In the genomic region with DNA sequence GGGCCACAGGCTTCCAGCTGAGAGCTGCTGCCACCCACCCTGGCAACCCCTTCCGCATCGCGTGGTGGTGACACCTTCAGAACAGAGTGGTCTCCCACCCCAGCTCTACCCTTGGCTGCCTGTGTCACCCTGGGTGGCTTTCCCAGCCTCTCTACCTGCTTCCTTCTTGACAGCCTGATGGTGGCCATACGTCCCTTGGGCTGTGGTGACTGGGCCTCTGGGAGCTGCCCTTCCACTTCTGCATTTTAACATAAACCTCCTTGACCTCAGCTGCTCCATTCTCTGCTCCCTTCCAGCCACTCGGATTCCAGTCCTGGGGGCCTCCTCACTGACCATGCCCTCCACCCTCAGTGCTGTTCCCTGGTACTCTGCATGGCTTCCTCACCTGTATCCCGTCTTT, we compare ENCODE assay signal across 2 cellular contexts.
TF ChIP-seq lines count a peak whose summit lies in the region.

No MANE protein-coding gene starts in this region.

TF ChIP-seq in IMR-90, 13 proteins besides CTCF, POLR2A, EP300 and RAD21:
- TF ChIP-seq NFE2L2 (IDR thresholded peaks at IDR 0.05; ENCODE audit: low read depth, low read length) (no peak), CHD1 (IDR thresholded peaks at IDR 0.05; ENCODE audit: low read depth, low read length) (no peak), MXI1 (IDR thresholded peaks at IDR 0.05; ENCODE audit: borderline replicate concordance, low read depth, low read length) (no peak), FOS (IDR thresholded peaks at IDR 0.05; ENCODE audit: low read depth, low read length) (no peak), MAFK (IDR thresholded peaks at IDR 0.05; ENCODE audit: low read depth, low read length) (no peak), MAZ (IDR thresholded peaks at IDR 0.05; ENCODE audit: borderline replicate concordance, low read depth, low read length) (no peak)
- TF ChIP-seq, protein P1, sequence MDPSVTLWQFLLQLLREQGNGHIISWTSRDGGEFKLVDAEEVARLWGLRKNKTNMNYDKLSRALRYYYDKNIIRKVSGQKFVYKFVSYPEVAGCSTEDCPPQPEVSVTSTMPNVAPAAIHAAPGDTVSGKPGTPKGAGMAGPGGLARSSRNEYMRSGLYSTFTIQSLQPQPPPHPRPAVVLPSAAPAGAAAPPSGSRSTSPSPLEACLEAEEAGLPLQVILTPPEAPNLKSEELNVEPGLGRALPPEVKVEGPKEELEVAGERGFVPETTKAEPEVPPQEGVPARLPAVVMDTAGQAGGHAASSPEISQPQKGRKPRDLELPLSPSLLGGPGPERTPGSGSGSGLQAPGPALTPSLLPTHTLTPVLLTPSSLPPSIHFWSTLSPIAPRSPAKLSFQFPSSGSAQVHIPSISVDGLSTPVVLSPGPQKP (IDR thresholded peaks at IDR 0.05; ENCODE audit: borderline replicate concordance, low read depth, low read length), result no peak
- TF ChIP-seq, protein P2, sequence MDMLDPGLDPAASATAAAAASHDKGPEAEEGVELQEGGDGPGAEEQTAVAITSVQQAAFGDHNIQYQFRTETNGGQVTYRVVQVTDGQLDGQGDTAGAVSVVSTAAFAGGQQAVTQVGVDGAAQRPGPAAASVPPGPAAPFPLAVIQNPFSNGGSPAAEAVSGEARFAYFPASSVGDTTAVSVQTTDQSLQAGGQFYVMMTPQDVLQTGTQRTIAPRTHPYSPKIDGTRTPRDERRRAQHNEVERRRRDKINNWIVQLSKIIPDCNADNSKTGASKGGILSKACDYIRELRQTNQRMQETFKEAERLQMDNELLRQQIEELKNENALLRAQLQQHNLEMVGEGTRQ (IDR thresholded peaks at IDR 0.05; ENCODE audit: low read depth, low read length), result no peak

TF ChIP-seq in H1, 55 proteins besides CTCF, POLR2A, EP300 and RAD21:
- TF ChIP-seq NRF1 (IDR thresholded peaks at IDR 0.05; ENCODE audit: low read depth, low read length), result no peak
- no peak for TF ChIP-seq PHF8 (conservative IDR thresholded peaks at IDR 0.05; ENCODE audit: low read depth, low read length)
- TF ChIP-seq BCL11A (IDR thresholded peaks at IDR 0.05; ENCODE audit: low read depth in 2 of 2, low read length in 2 of 2), result no peak
- no peak for TF ChIP-seq TCF12 (IDR thresholded peaks at IDR 0.05; ENCODE audit: low read depth, low read length)
- no peak for TF ChIP-seq TAF7 (optimal IDR thresholded peaks at IDR 0.05; ENCODE audit: borderline replicate concordance, low read depth, low read length)
- no peak for TF ChIP-seq POU5F1 (IDR thresholded peaks at IDR 0.05; ENCODE audit: low read depth, low read length)
- TF ChIP-seq SIX5 (IDR thresholded peaks at IDR 0.05; ENCODE audit: low read depth, low read length), result no peak
- TF ChIP-seq CHD1 (IDR thresholded peaks at IDR 0.05; ENCODE audit: low read depth, low read length), result no peak
- no peak for TF ChIP-seq NANOG (IDR thresholded peaks at IDR 0.05; ENCODE audit: insufficient read depth, low read depth, low read length, poor library complexity, severe bottlenecking)
- TF ChIP-seq, protein P2 (IDR thresholded peaks at IDR 0.05; ENCODE audit: low read length), result no peak
- no peak for TF ChIP-seq KDM1A (IDR thresholded peaks at IDR 0.05; ENCODE audit: borderline replicate concordance, low read length)
- no peak for TF ChIP-seq ASH2L (IDR thresholded peaks at IDR 0.05; ENCODE audit: low read length)
- TF ChIP-seq SP1 (IDR thresholded peaks at IDR 0.05; ENCODE audit: low read depth, low read length), result no peak
- TF ChIP-seq SUZ12 (IDR thresholded peaks at IDR 0.05; ENCODE audit: low read length), result no peak
